ENCODE assay signal across 19 cellular contexts in genomic region chr3:98542623-98543022, GRCh38. TPM values are rescaled to one million over a fixed set of nuclear protein-coding genes. Genes with fewer than 3 reads are reported as not detected.
DNase-seq lines count a peak whose midpoint lies in the region; ATAC-seq and TF ChIP-seq lines count a peak whose summit lies in the region.
"Had no signal": no experiment of that assay in that cellular context is flagged by ENCODE, and none has a peak within 500 bp of the region (broad histone marks: within the 10 kb centered on the region; RNA-seq: fewer than 3 reads in every experiment).

No MANE protein-coding gene starts in this region.

- TF ChIP-seq CTCF in HCT116 (IDR thresholded peaks at IDR 0.05 in 2 of 3, conservative IDR thresholded peaks at IDR 0.05 in 1 of 3; ENCODE audit: borderline replicate concordance in 1 of 3, insufficient read depth in 1 of 3, low read depth in 2 of 3, low read length in 2 of 3): no peak

- H3K79me2 ChIP-seq in HCT116 (ENCODE audit: insufficient read depth, low read length): peaks cover 72% of the 10 kb centered on the region

- TF ChIP-seq POLR2A in HCT116 (IDR thresholded peaks at IDR 0.05; ENCODE audit: borderline replicate concordance, extremely low read depth, insufficient read depth, insufficient read length): no peak

- no peak overlapping the region for H2AFZ ChIP-seq in HCT116 (ENCODE audit: low read depth, low read length, poor library complexity, severe bottlenecking)

- no peaks in the 10 kb centered on the region for H3K36me3 ChIP-seq in HCT116 (ENCODE audit: control insufficient read depth in 1 of 2, insufficient read depth in 2 of 2, low read length in 2 of 2)
- H3K36me3 ChIP-seq: HAP-1 had no signal

- 0 out of 2 replicates have a peak overlapping the region, but pooled peaks have one; percentile 6 for H3K9ac ChIP-seq in HCT116 (ENCODE audit: low read length)
- H3K9ac ChIP-seq: SK-N-SH had no signal

- H3K4me1 Mint-ChIP-seq in activated CD8-positive, alpha-beta memory T cell treated with anti-CD3 and anti-CD28 coated beads, Interleukin-2, amount 10 ng/mL, durations not matched to agents 7 days and 5 days: peaks cover 69% of the 10 kb centered on the region
- peaks cover 38% of the 10 kb centered on the region for H3K4me1 Mint-ChIP-seq in activated naive CD8-positive, alpha-beta T cell (ENCODE audit: low read depth)
- H3K4me1 Mint-ChIP-seq in stimulated activated naive CD8-positive, alpha-beta T cell treated with anti-CD3 and anti-CD28 coated beads, Interleukin-15, amount 100 ng/mL, for 72 hours: peaks cover 60% of the 10 kb centered on the region

- ATAC-seq in activated CD8-positive, alpha-beta memory T cell treated with anti-CD3 and anti-CD28 coated beads, Interleukin-2, amount 10 ng/mL, durations not matched to agents 7 days and 5 days: no peak
- ATAC-seq in HCT116 (no peak), HG02973 (IDR thresholded peaks at IDR 0.05; ENCODE audit: unreplicated experiment) (no peak)
- ATAC-seq in stimulated activated naive CD8-positive, alpha-beta T cell treated with anti-CD3 and anti-CD28 coated beads, Interleukin-15, amount 100 ng/mL, for 72 hours: no peak

- RAD21 ChIA-PET in HCT116 (lab: Charles Lee; ENCODE audit: low non-redundant PET in 1 of 2, low total read pairs in 2 of 2, uncharacterized antibody in 2 of 2, unreplicated experiment in 2 of 2): no interaction called here

- peak overlapping the region; percentile 39; the same call in 1 of the 2 replicates for H3K4me2 ChIP-seq in HCT116 (ENCODE audit: low read length)
- H3K4me2 ChIP-seq: SK-N-SH had no signal

- no peaks in the 10 kb centered on the region for H3K9me2 ChIP-seq in HCT116 (ENCODE audit: insufficient read depth)
- H3K9me2 ChIP-seq: SK-N-SH had no signal

- intact Hi-C loops in HCT116 (cut with micrococcal nuclease): no loop called here

- H3K27ac Mint-ChIP-seq in activated CD8-positive, alpha-beta memory T cell treated with anti-CD3 and anti-CD28 coated beads, Interleukin-2, amount 10 ng/mL, durations not matched to agents 7 days and 5 days: peak overlapping the region; percentile 65
- H3K27ac Mint-ChIP-seq in activated naive CD8-positive, alpha-beta T cell: peak overlapping the region; percentile 86
- H3K27ac Mint-ChIP-seq in stimulated activated naive CD8-positive, alpha-beta T cell treated with anti-CD3 and anti-CD28 coated beads, Interleukin-15, amount 100 ng/mL, for 72 hours: no peak overlapping the region

- no peak overlapping the region for H3K4me3 Mint-ChIP-seq in activated CD8-positive, alpha-beta memory T cell treated with anti-CD3 and anti-CD28 coated beads, Interleukin-2, amount 10 ng/mL, durations not matched to agents 7 days and 5 days
- H3K4me3 Mint-ChIP-seq in activated naive CD8-positive, alpha-beta T cell: no peak overlapping the region
- no peak overlapping the region for H3K4me3 Mint-ChIP-seq in stimulated activated naive CD8-positive, alpha-beta T cell treated with anti-CD3 and anti-CD28 coated beads, Interleukin-15, amount 100 ng/mL, for 72 hours

- H3K4me1 ChIP-seq in HCT116 (ENCODE audit: control insufficient read depth in 1 of 2, insufficient read depth in 2 of 2, low read length in 2 of 2): peaks cover 73 to 81% of the 10 kb centered on the region in 2 experiments
- H3K4me1 ChIP-seq: HAP-1 had no signal

- H3K27me3 ChIP-seq in HCT116 (ENCODE audit: insufficient read depth, low read length): no peaks in the 10 kb centered on the region

- H3K9me3 Mint-ChIP-seq in activated CD8-positive, alpha-beta memory T cell treated with anti-CD3 and anti-CD28 coated beads, Interleukin-2, amount 10 ng/mL, durations not matched to agents 7 days and 5 days (ENCODE audit: low read depth): no peaks in the 10 kb centered on the region
- H3K9me3 Mint-ChIP-seq in activated naive CD8-positive, alpha-beta T cell (ENCODE audit: low read depth): no peaks in the 10 kb centered on the region
- no peaks in the 10 kb centered on the region for H3K9me3 Mint-ChIP-seq in stimulated activated naive CD8-positive, alpha-beta T cell treated with anti-CD3 and anti-CD28 coated beads, Interleukin-15, amount 100 ng/mL, for 72 hours

- no peaks in the 10 kb centered on the region for H4K20me1 ChIP-seq in HCT116 (ENCODE audit: insufficient read depth)

- POLR2A ChIA-PET in HCT116 (lab: Charles Lee): interaction anchor here (0.8 to 3.2 kb wide), 4 partner anchors 8 to 20 kb away, joined by 3 to 19 read pairs (median 7); partner anchors contain the start of gene CLDND1

- no TSS peak for BruUV-seq in HCT116 (replicated peaks; lab: Mats Ljungman, UMichigan)

- CTCF ChIA-PET in activated CD8-positive, alpha-beta memory T cell treated with anti-CD3 and anti-CD28 coated beads, Interleukin-2, amount 10 ng/mL, durations not matched to agents 7 days and 5 days (lab: Charles Lee): interaction anchor here (2.0 to 2.5 kb wide), 2 partner anchors 10 to 15 kb away, joined by 5 to 16 read pairs; no protein-coding TSS in a partner anchor
- CTCF ChIA-PET in HCT116 (lab: Charles Lee): no interaction called here

- H3K9me3 ChIP-seq in HCT116 (ENCODE audit: control insufficient read depth in 1 of 2, insufficient read depth in 1 of 2, low read depth in 1 of 2, low read length in 2 of 2): no peaks in the 10 kb centered on the region
- H3K9me3 ChIP-seq: HAP-1 had no signal

- TF ChIP-seq RAD21 in HCT116 (IDR thresholded peaks at IDR 0.05; ENCODE audit: low read depth): no peak

- no peak overlapping the region for H3K4me3 ChIP-seq in HCT116 (replicated peaks in 1 of 2; ENCODE audit: low read depth in 1 of 2, low read length in 2 of 2)
- H3K4me3 ChIP-seq: HAP-1 had no signal

- H3K27ac ChIP-seq in HCT116 (ENCODE audit: low read depth, low read length): peak overlapping the region; percentile 91
- H3K27ac ChIP-seq: C4-2B had no signal

- H3K27me3 Mint-ChIP-seq in activated CD8-positive, alpha-beta memory T cell treated with anti-CD3 and anti-CD28 coated beads, Interleukin-2, amount 10 ng/mL, durations not matched to agents 7 days and 5 days: no peaks in the 10 kb centered on the region
- no peaks in the 10 kb centered on the region for H3K27me3 Mint-ChIP-seq in activated naive CD8-positive, alpha-beta T cell
- H3K27me3 Mint-ChIP-seq in stimulated activated naive CD8-positive, alpha-beta T cell treated with anti-CD3 and anti-CD28 coated beads, Interleukin-15, amount 100 ng/mL, for 72 hours: no peaks in the 10 kb centered on the region

- DNase-seq in activated CD8-positive, alpha-beta memory T cell treated with anti-CD3 and anti-CD28 coated beads, Interleukin-2, amount 10 ng/mL, durations not matched to agents 7 days and 5 days: no peak
- DNase-seq in activated CD8-positive, alpha-beta memory T cell treated with anti-CD3 and anti-CD28 coated beads for 24 hours: no peak
- DNase-seq in HCT116 (ENCODE audit: low read depth, low spot score) (no peak), kidney tubule cell (ENCODE audit: low spot score) (peak; percentile 15), NCI-H2171 treated with DMSO at 0.1 percent for 48 hours (lab: John Stamatoyannopoulos, UW) (no peak)
- no peak for DNase-seq in stimulated activated naive CD8-positive, alpha-beta T cell treated with anti-CD3 and anti-CD28 coated beads, Interleukin-15, amount 100 ng/mL, for 72 hours
- DNase-seq: ACHN, AML-193, NCI-H1105, NCI-H2081, NCI-H446 treated with DMSO at 0.1 percent for 48 hours, NCI-H69, OCI-M1, SHP77, SK-N-SH had no signal

- peaks cover 33% of the 10 kb centered on the region for H3K36me3 Mint-ChIP-seq in activated CD8-positive, alpha-beta memory T cell treated with anti-CD3 and anti-CD28 coated beads, Interleukin-2, amount 10 ng/mL, durations not matched to agents 7 days and 5 days
- peaks cover 4% of the 10 kb centered on the region for H3K36me3 Mint-ChIP-seq in activated naive CD8-positive, alpha-beta T cell

TF ChIP-seq in HCT116, 20 proteins besides CTCF, POLR2A, EP300 and RAD21 (continues in another document):
- TF ChIP-seq ELF1 (IDR thresholded peaks at IDR 0.05; ENCODE audit: borderline replicate concordance, low read depth): no peak
- TF ChIP-seq ZFX (IDR thresholded peaks at IDR 0.05): no peak
- TF ChIP-seq MAX (IDR thresholded peaks at IDR 0.05): no peak

RNA-seq across cellular contexts. Expression of gene GPR15, which starts 10.8 kb away (rescaled TPM):
- 100 to 1,000 TPM; 107 to 182 TPM for total RNA-seq in activated CD8-positive, alpha-beta memory T cell treated with anti-CD3 and anti-CD28 coated beads, Interleukin-2, amount 10 ng/mL, durations not matched to agents 7 days and 5 days
- total RNA-seq in HCT116 (2021; ENCODE audit: unreplicated experiment): 1.1 TPM
- polyA plus RNA-seq in HCT116 (2012): 1.1 and 1.6 TPM in 2 replicates
- polyA plus RNA-seq: SK-N-SH had no signal

RNA-seq across cellular contexts. Expression of gene CLDND1, which starts 19.9 kb away (rescaled TPM):
- total RNA-seq in activated CD8-positive, alpha-beta memory T cell treated with anti-CD3 and anti-CD28 coated beads, Interleukin-2, amount 10 ng/mL, durations not matched to agents 7 days and 5 days: 100 to 1,000 TPM; 514 to 528 TPM
- total RNA-seq in HCT116 (2021; ENCODE audit: unreplicated experiment): 472 TPM
- 307 and 351 TPM in 2 replicates for polyA plus RNA-seq in HCT116 (2012)

RNA-seq across cellular contexts. Expression of gene OR5K2, which starts 45.1 kb away (rescaled TPM):
- total RNA-seq in activated CD8-positive, alpha-beta memory T cell treated with anti-CD3 and anti-CD28 coated beads, Interleukin-2, amount 10 ng/mL, durations not matched to agents 7 days and 5 days: not detected
- not detected for total RNA-seq in HCT116 (2021; ENCODE audit: unreplicated experiment)
- polyA plus RNA-seq in HCT116 (2012): not detected in 2 replicates
- polyA plus RNA-seq: SK-N-SH had no signal

RNA-seq across cellular contexts. Expression of gene CPOX, which starts 50.8 kb away (rescaled TPM):
- total RNA-seq in activated CD8-positive, alpha-beta memory T cell treated with anti-CD3 and anti-CD28 coated beads, Interleukin-2, amount 10 ng/mL, durations not matched to agents 7 days and 5 days: 10 to 100 TPM; 71.6 to 88.5 TPM
- 353 TPM for total RNA-seq in HCT116 (2021; ENCODE audit: unreplicated experiment)
- 117 and 129 TPM in 2 replicates for polyA plus RNA-seq in HCT116 (2012)

Comparison
In these comparisons a context has a peak if more than half of its experiments do, and no peak if none do; other contexts are left out.
1. H3K27ac Mint-ChIP-seq: peak in activated CD8-positive, alpha-beta memory T cell treated with anti-CD3 and anti-CD28 coated beads, Interleukin-2, amount 10 ng/mL, durations not matched to agents 7 days and 5 days (single experiment) and activated naive CD8-positive, alpha-beta T cell (single experiment); none in stimulated activated naive CD8-positive, alpha-beta T cell treated with anti-CD3 and anti-CD28 coated beads, Interleukin-15, amount 100 ng/mL, for 72 hours (0 of 2).
2. RNA of gene GPR15, which starts 10.8 kb away (total RNA-seq): 107 to 182 TPM in activated CD8-positive, alpha-beta memory T cell treated with anti-CD3 and anti-CD28 coated beads, Interleukin-2, amount 10 ng/mL, durations not matched to agents 7 days and 5 days; 1.1 TPM in HCT116 (single experiment); every median in the first group is over 10 times any median in the second.